In genomic region chr2:219293736-219294201, GRCh38 we compare ENCODE assay signal across 13 cellular contexts. TPM values are rescaled to one million over a fixed set of nuclear protein-coding genes. Genes with fewer than 3 reads are reported as not detected.
DNase-seq lines count a peak whose midpoint lies in the region; ATAC-seq, FAIRE-seq and TF ChIP-seq lines count a peak whose summit lies in the region.
"Had no signal": no experiment of that assay in that cellular context is flagged by ENCODE, and none has a peak within 500 bp of the region (broad histone marks: within the 10 kb centered on the region; RNA-seq: fewer than 3 reads in every experiment).

No MANE protein-coding gene starts in this region.

- H3K27ac ChIP-seq in OCI-LY3 (ENCODE audit: low read length) (no peak overlapping the region), H1 (ENCODE audit: low read depth, low read length) (no peak overlapping the region), psoas muscle (peak overlapping the region; percentile 84)

- peaks cover 6% of the 10 kb centered on the region for H3K4me1 ChIP-seq in OCI-LY3 (ENCODE audit: low read length)
- peaks cover 0 to 5% (median under 1%) of the 10 kb centered on the region in 4 experiments; a peak in 3 of 7 replicates for H3K4me1 ChIP-seq in H1 (replicated peaks in 1 of 4; ENCODE audit: control insufficient read depth in 3 of 4, insufficient read depth in 4 of 4, low read length in 3 of 4)
- H3K4me1 ChIP-seq in psoas muscle: peaks cover 4% of the 10 kb centered on the region

- H4K8ac ChIP-seq in H1 (ENCODE audit: extremely low read depth, insufficient read depth, low read length): peak overlapping the region; percentile 16

- intact Hi-C loops in Calu3 (cut with micrococcal nuclease; ENCODE audit: unreplicated experiment): no loop called here
- intact Hi-C loops in psoas muscle (cut with DNase I): loop anchor here (1.0 to 10.0 kb wide), 2 partner anchors 15 to 49 kb away; partner anchors contain the start of genes GLB1L (in 1 of the 2) and STK16 (in 1 of the 2)

- peak overlapping the region; percentile 53 for H3K4me3 Mint-ChIP-seq in Calu3 (ENCODE audit: low read depth, unreplicated experiment)

- no peak overlapping the region for H2BK120ac ChIP-seq in H1 (replicated peaks; ENCODE audit: low read depth, low read length)

- H3K9me3 Mint-ChIP-seq in Calu3 (ENCODE audit: low read depth, unreplicated experiment): no peaks in the 10 kb centered on the region

- BruUV-seq in Calu3 (replicated peaks; lab: Mats Ljungman, UMichigan): no TSS peak

- TF ChIP-seq CTCF in Calu3 (IDR thresholded peaks at IDR 0.05; ENCODE audit: unreplicated experiment): no peak
- no peak for TF ChIP-seq CTCF in OCI-LY3 (IDR thresholded peaks at IDR 0.05; ENCODE audit: low read depth, low read length)
- no peak for TF ChIP-seq CTCF in H1 (IDR thresholded peaks at IDR 0.05; ENCODE audit: control extremely low read depth in 1 of 3, insufficient read depth in 1 of 3, low read depth in 1 of 3, low read length in 3 of 3)
- no peak for TF ChIP-seq CTCF in psoas muscle (IDR thresholded peaks at IDR 0.05)

- no peaks in the 10 kb centered on the region for H4K20me1 ChIP-seq in OCI-LY3 (ENCODE audit: insufficient read depth, low read length)
- no peaks in the 10 kb centered on the region for H4K20me1 ChIP-seq in H1 (replicated peaks in 1 of 2; ENCODE audit: control insufficient read depth in 1 of 2, insufficient read depth in 2 of 2, low read length in 2 of 2)

- H4K91ac ChIP-seq in H1 (replicated peaks; ENCODE audit: insufficient read length, low read length): peak overlapping the region; percentile 71

- peak overlapping the region; percentile 92 for H3K4ac ChIP-seq in H1 (replicated peaks; ENCODE audit: insufficient read length, low read depth, low read length)

- H3K36me3 Mint-ChIP-seq in Calu3 (ENCODE audit: insufficient read depth, unreplicated experiment): peaks cover 8% of the 10 kb centered on the region

- H3K4me1 Mint-ChIP-seq in Calu3 (ENCODE audit: low read depth, unreplicated experiment): peaks cover 7% of the 10 kb centered on the region

- H3K27me3 Mint-ChIP-seq in Calu3 (ENCODE audit: unreplicated experiment): peaks cover 10% of the 10 kb centered on the region

- H3K56ac ChIP-seq in H1 (replicated peaks; ENCODE audit: insufficient read length, low read depth, low read length): no peak overlapping the region

- H3K9ac ChIP-seq in OCI-LY3 (ENCODE audit: low read length) (no peak overlapping the region), H1 (replicated peaks in 1 of 4; ENCODE audit: extremely low read depth in 1 of 4, low read depth in 3 of 4, low read length in 3 of 4) (no peak overlapping the region)

- H3K27ac Mint-ChIP-seq in Calu3 (ENCODE audit: unreplicated experiment): no peak overlapping the region

- no peak overlapping the region for H2BK5ac ChIP-seq in H1 (ENCODE audit: low read depth, low read length)

- H3K14ac ChIP-seq in H1 (ENCODE audit: insufficient read length): no peak overlapping the region

- H3K23me2 ChIP-seq in H1 (ENCODE audit: low read depth, low read length): peaks cover 4% of the 10 kb centered on the region; the same call in 1 of the 2 replicates

- POLR2A ChIA-PET in H1 (lab: Charles Lee; ENCODE audit: partially characterized antibody): interaction anchor here (0.6 to 4.3 kb wide), 6 partner anchors 10 to 86 kb away, joined by 3 to 33 read pairs (median 4); partner anchors contain the start of genes DNAJB2, GLB1L and STK16

- ATAC-seq in psoas muscle: no peak
- ATAC-seq in GM18519 (IDR thresholded peaks at IDR 0.05; ENCODE audit: low FRiP score, unreplicated experiment): no peak

- H2BK12ac ChIP-seq in H1 (ENCODE audit: low read depth, low read length): peak overlapping the region; percentile 60; the same call in 1 of the 2 replicates

- 84% methylated on average over 5 of the region's 5 CpGs; no CpG with 5 or more reads in 1 of the 2 experiments for whole genome bisulfite sequencing in H1 (ENCODE audit: extremely low coverage in 1 of 2, insufficient coverage in 1 of 2, insufficient read length in 1 of 2, insufficient replicate concordance in 2 of 2, low coverage in 1 of 2, low lambda C conversion rate in 2 of 2, missing lambda C conversion rate in 1 of 2), 2 experiments
- WGBS in psoas muscle, 3 donors: 67 to 81% (median 70%) methylated on average over 5 of the region's 5 CpGs

- TF ChIP-seq RAD21 in H1 (IDR thresholded peaks at IDR 0.05 in 1 of 2, conservative IDR thresholded peaks at IDR 0.05 in 1 of 2; ENCODE audit: low read depth in 2 of 2, low read length in 2 of 2): no peak

- H2AFZ ChIP-seq in OCI-LY3 (ENCODE audit: low read depth, low read length) (no peak overlapping the region), H1 (ENCODE audit: low read length) (no peak overlapping the region)

- no peak overlapping the region for H2BK20ac ChIP-seq in H1 (ENCODE audit: low read length)

- CTCF ChIA-PET in Calu3 (lab: Charles Lee): interaction anchor here (0.6 to 1.5 kb wide), 2 partner anchors 123 to 247 kb away, joined by 3 to 8 read pairs; no protein-coding TSS in a partner anchor
- CTCF ChIA-PET in H1 (lab: Charles Lee; ENCODE audit: partially characterized antibody): interaction anchor here (0.6 to 11.7 kb wide), 18 partner anchors 10 to 183 kb away, joined by 3 to 220 read pairs (median 4); partner anchors contain the start of genes ANKZF1, ATG9A, CNPPD1 and DNAJB2

- H3K36me3 ChIP-seq in OCI-LY3 (replicated peaks; ENCODE audit: low read depth, low read length): no peaks in the 10 kb centered on the region
- H3K36me3 ChIP-seq in H1 (ENCODE audit: control insufficient read depth in 2 of 4, insufficient read depth in 4 of 4, low read length in 3 of 4): no peaks in the 10 kb centered on the region
- no peaks in the 10 kb centered on the region for H3K36me3 ChIP-seq in psoas muscle (ENCODE audit: insufficient read depth in 1 of 2, low read depth in 1 of 2)
- H3K36me3 ChIP-seq: heart left ventricle had no signal

- H3K27me3 ChIP-seq in OCI-LY3 (ENCODE audit: low read depth, low read length): 0 out of 2 replicates have a peak, but pooled peaks cover 4% of the 10 kb centered on the region
- H3K27me3 ChIP-seq in H1 (replicated peaks in 1 of 4; ENCODE audit: control insufficient read depth in 3 of 4, extremely low read depth in 1 of 4, insufficient read depth in 3 of 4, low read length in 3 of 4): peaks cover 0 to 23% (median 13%) of the 10 kb centered on the region in 4 experiments; a peak in 6 of 7 replicates
- H3K27me3 ChIP-seq in psoas muscle (ENCODE audit: insufficient read depth in 3 of 3, low read length in 2 of 3): no peaks in the 10 kb centered on the region
- H3K27me3 ChIP-seq: heart left ventricle had no signal

- H4K5ac ChIP-seq in H1 (ENCODE audit: insufficient read length, low read depth, low read length): no peak overlapping the region

- H3K79me2 ChIP-seq in OCI-LY3 (ENCODE audit: low read length): no peaks in the 10 kb centered on the region
- H3K79me2 ChIP-seq in H1 (ENCODE audit: control insufficient read depth in 1 of 2, insufficient read depth in 2 of 2, low read length in 2 of 2): no peaks in the 10 kb centered on the region

- TF ChIP-seq POLR2A in H1 (IDR thresholded peaks at IDR 0.05; ENCODE audit: control extremely low read depth in 1 of 2, low read depth in 2 of 2, low read length in 2 of 2): no peak

- 0 out of 2 replicates have a peak overlapping the region, but pooled peaks have one; percentile 25 for H2AK5ac ChIP-seq in H1 (ENCODE audit: low read depth, low read length)

- DNase-seq in Calu3 (no peak), H1 (ENCODE audit: low read depth in 1 of 2, low spot score in 2 of 2) (no peak), psoas muscle (peak in 1 of 2 donors; percentile 42), COR-L47 (lab: John Stamatoyannopoulos, UW) (no peak), T-helper 9 cell (no peak), DMS53 (lab: John Stamatoyannopoulos, UW) (no peak)
- DNase-seq: EL, T1000 had no signal

- no peak for TF ChIP-seq EP300 in H1 (IDR thresholded peaks at IDR 0.05; ENCODE audit: borderline replicate concordance in 1 of 2, low read depth in 2 of 2, low read length in 2 of 2)

- no peaks in the 10 kb centered on the region for H3K9me3 ChIP-seq in OCI-LY3 (ENCODE audit: insufficient read depth, low read length)
- 0 out of 4 replicates have a peak, but pooled peaks cover 0 to 5% of the 10 kb centered on the region in 2 experiments for H3K9me3 ChIP-seq in H1 (ENCODE audit: insufficient read depth in 2 of 2, low read depth in 1 of 2, low read length in 1 of 2)
- no peaks in the 10 kb centered on the region for H3K9me3 ChIP-seq in psoas muscle
- H3K9me3 ChIP-seq: heart left ventricle had no signal

- H3K23ac ChIP-seq in H1 (ENCODE audit: insufficient read length): no peak overlapping the region

- H3K4me3 ChIP-seq in OCI-LY3 (ENCODE audit: low read length): peak overlapping the region; percentile 88; the same call in 1 of the 2 replicates
- peak overlapping the region in 3 of 4 experiments; percentile 60 to 74 (median 74); a peak in 4 of 8 replicates for H3K4me3 ChIP-seq in H1 (ENCODE audit: extremely low read depth in 1 of 4, insufficient read depth in 2 of 4, low read depth in 3 of 4, low read length in 4 of 4)
- H3K4me3 ChIP-seq in psoas muscle: no peak overlapping the region

- 0 out of 2 replicates have a peak overlapping the region, but pooled peaks have one; percentile 29 for H2BK15ac ChIP-seq in H1 (ENCODE audit: low read length)

- H3K4me2 ChIP-seq in OCI-LY3 (ENCODE audit: low read length): no peak overlapping the region
- H3K4me2 ChIP-seq in H1 (ENCODE audit: insufficient read depth in 1 of 2, low read depth in 2 of 2, low read length in 2 of 2): peak overlapping the region; percentile 69 to 76

- no peak overlapping the region for H3K18ac ChIP-seq in H1 (ENCODE audit: extremely low read depth, low read length)

- FAIRE-seq in H1 (lab: Jason Lieb, UNC): no peak
- FAIRE-seq: bronchial epithelial cell had no signal

- no peaks in the 10 kb centered on the region; the same call in 1 of the 2 replicates for H3K79me1 ChIP-seq in H1 (ENCODE audit: low read depth, low read length)

RNA-seq across cellular contexts. Expression of gene DNAJB2, which starts 14.6 kb away (rescaled TPM):
- total RNA-seq in Calu3 (2022): 55.1 and 68.2 TPM in 2 replicates
- 26.3 and 33.5 TPM in 2 replicates for total RNA-seq in H1 (2021; fragmentation: NEBNext Ultra II Directional; extraction: Animal tissue kit (Norgen Biotek cat#: 25700))
- 21.0 and 28.6 TPM in 2 replicates for polyA plus RNA-seq in H1 (2011; rRNA removed)
- 22.5 TPM for polyA plus RNA-seq in H1 (2011; cell fraction: cytosol; rRNA removed)
- polyA plus RNA-seq in H1 (2011; cell fraction: nucleus; rRNA removed): 52.6 TPM
- polyA plus RNA-seq in H1 (2012, experiment 1 of 2): 21.6 to 24.7 TPM (median 23.8 TPM) in 4 replicates
- 15.1 TPM for polyA plus RNA-seq in H1 (2012, experiment 2 of 2)
- polyA plus RNA-seq in H1 (2013, experiment 1 of 2): 21.5 TPM
- polyA plus RNA-seq in H1 (2013, experiment 2 of 2): 20.5 TPM
- polyA minus RNA-seq in H1 (2011; rRNA and poly(A)+ RNA removed): 15.1 and 15.9 TPM in 2 replicates
- polyA minus RNA-seq in H1 (2011; cell fraction: cytosol; rRNA and poly(A)+ RNA removed): 10.3 TPM
- polyA minus RNA-seq in H1 (2011; cell fraction: nucleus; rRNA and poly(A)+ RNA removed): 16.1 TPM
- 100 to 1,000 TPM in 3 of 4 donors, 10 to 100 TPM in 1; 93.1 to 173 (median 117) TPM for total RNA-seq in psoas muscle
- polyA plus RNA-seq in psoas muscle: 100 to 1,000 TPM in 2 of 3 donors, 10 to 100 TPM in 1; 99.6 to 204 (median 100) TPM

RNA-seq across cellular contexts. Expression of gene PTPRN, which starts 15.4 kb away (rescaled TPM):
- not detected in 2 replicates for total RNA-seq in Calu3 (2022)
- total RNA-seq in H1 (2021; fragmentation: NEBNext Ultra II Directional; extraction: Animal tissue kit (Norgen Biotek cat#: 25700)): 5.2 and 5.4 TPM in 2 replicates
- polyA plus RNA-seq in H1 (2011; rRNA removed): 8.2 and 17.4 TPM in 2 replicates
- 8.2 TPM for polyA plus RNA-seq in H1 (2011; cell fraction: cytosol; rRNA removed)
- polyA plus RNA-seq in H1 (2011; cell fraction: nucleus; rRNA removed): 17.7 TPM
- polyA plus RNA-seq in H1 (2012, experiment 1 of 2): 5.5 to 8.5 TPM (median 7.6 TPM) in 4 replicates
- polyA plus RNA-seq in H1 (2012, experiment 2 of 2): 5.3 TPM
- 14.0 TPM for polyA plus RNA-seq in H1 (2013, experiment 1 of 2)
- polyA plus RNA-seq in H1 (2013, experiment 2 of 2): 13.1 TPM
- 6.9 and 11.9 TPM in 2 replicates for polyA minus RNA-seq in H1 (2011; rRNA and poly(A)+ RNA removed)
- 7.1 TPM for polyA minus RNA-seq in H1 (2011; cell fraction: cytosol; rRNA and poly(A)+ RNA removed)
- 6.9 TPM for polyA minus RNA-seq in H1 (2011; cell fraction: nucleus; rRNA and poly(A)+ RNA removed)
- total RNA-seq in psoas muscle: 1 to 10 TPM in 1 of 4 donors, under 1 TPM in 1, not detected in 2; 0.91 to 1.1 TPM
- polyA plus RNA-seq in psoas muscle: under 1 TPM; 0.03 to 0.17 (median 0.04) TPM

RNA-seq across cellular contexts. Expression of gene RESP18, which starts 38.8 kb away (rescaled TPM):
- not detected in 2 replicates for total RNA-seq in Calu3 (2022)
- total RNA-seq in H1 (2021; fragmentation: NEBNext Ultra II Directional; extraction: Animal tissue kit (Norgen Biotek cat#: 25700)): not detected in 2 replicates
- polyA plus RNA-seq in H1 (2011; rRNA removed): 0.11 TPM in 1 of 2 replicates, not detected in the other
- polyA plus RNA-seq in H1 (2011; cell fraction: cytosol; rRNA removed): 0.10 TPM
- not detected for polyA plus RNA-seq in H1 (2011; cell fraction: nucleus; rRNA removed)
- polyA plus RNA-seq in H1 (2012, experiment 1 of 2): not detected in 4 replicates
- not detected for polyA plus RNA-seq in H1 (2012, experiment 2 of 2)
- polyA plus RNA-seq in H1 (2013, experiment 1 of 2): not detected
- not detected for polyA plus RNA-seq in H1 (2013, experiment 2 of 2)
- 0.35 TPM in 1 of 2 replicates, not detected in the other for polyA minus RNA-seq in H1 (2011; rRNA and poly(A)+ RNA removed)
- not detected for polyA minus RNA-seq in H1 (2011; cell fraction: cytosol; rRNA and poly(A)+ RNA removed)
- not detected for polyA minus RNA-seq in H1 (2011; cell fraction: nucleus; rRNA and poly(A)+ RNA removed)
- total RNA-seq in psoas muscle: not detected
- polyA plus RNA-seq in psoas muscle: not detected
- total RNA-seq: bronchial epithelial cell, heart left ventricle, omental fat pad had no signal
- polyA plus RNA-seq: heart left ventricle had no signal

RNA-seq across cellular contexts. Expression of gene TUBA4A, which starts 40.1 kb away (rescaled TPM):
- total RNA-seq in Calu3 (2022): 68.8 and 97.9 TPM in 2 replicates
- total RNA-seq in H1 (2021; fragmentation: NEBNext Ultra II Directional; extraction: Animal tissue kit (Norgen Biotek cat#: 25700)): 59.5 and 67.3 TPM in 2 replicates
- polyA plus RNA-seq in H1 (2011; rRNA removed): 172 and 174 TPM in 2 replicates
- 93.1 TPM for polyA plus RNA-seq in H1 (2011; cell fraction: cytosol; rRNA removed)
- 114 TPM for polyA plus RNA-seq in H1 (2011; cell fraction: nucleus; rRNA removed)
- 59.2 to 76.9 TPM (median 63.8 TPM) in 4 replicates for polyA plus RNA-seq in H1 (2012, experiment 1 of 2)
- polyA plus RNA-seq in H1 (2012, experiment 2 of 2): 64.6 TPM
- polyA plus RNA-seq in H1 (2013, experiment 1 of 2): 87.7 TPM
- 77.5 TPM for polyA plus RNA-seq in H1 (2013, experiment 2 of 2)
- polyA minus RNA-seq in H1 (2011; rRNA and poly(A)+ RNA removed): 31.2 and 39.5 TPM in 2 replicates
- polyA minus RNA-seq in H1 (2011; cell fraction: cytosol; rRNA and poly(A)+ RNA removed): 15.0 TPM
- polyA minus RNA-seq in H1 (2011; cell fraction: nucleus; rRNA and poly(A)+ RNA removed): 20.9 TPM
- total RNA-seq in psoas muscle: 100 to 1,000 TPM; 522 to 707 (median 613) TPM
- 100 to 1,000 TPM; 291 to 618 (median 508) TPM for polyA plus RNA-seq in psoas muscle

RNA-seq across cellular contexts. Expression of gene TUBA4B, which starts 40.7 kb away (rescaled TPM):
- total RNA-seq in Calu3 (2022) (not detected in 2 replicates), psoas muscle (not detected)
- total RNA-seq in H1 (2021; fragmentation: NEBNext Ultra II Directional; extraction: Animal tissue kit (Norgen Biotek cat#: 25700)): 0.24 TPM in 1 of 2 replicates, not detected in the other
- polyA plus RNA-seq in H1 (2011; rRNA removed) (0.08 and 0.25 TPM in 2 replicates), psoas muscle (under 1 TPM in 1 of 3 donors, not detected in 2; 0.06 TPM)
- polyA plus RNA-seq in H1 (2011; cell fraction: cytosol; rRNA removed): 0.10 TPM
- polyA plus RNA-seq in H1 (2011; cell fraction: nucleus; rRNA removed): 0.23 TPM
- not detected in 4 replicates for polyA plus RNA-seq in H1 (2012, experiment 1 of 2)
- polyA plus RNA-seq in H1 (2012, experiment 2 of 2): not detected
- 0.08 TPM for polyA plus RNA-seq in H1 (2013, experiment 1 of 2)
- 0.07 TPM for polyA plus RNA-seq in H1 (2013, experiment 2 of 2)
- 0.13 TPM in 1 of 2 replicates, not detected in the other for polyA minus RNA-seq in H1 (2011; rRNA and poly(A)+ RNA removed)
- not detected for polyA minus RNA-seq in H1 (2011; cell fraction: cytosol; rRNA and poly(A)+ RNA removed)
- not detected for polyA minus RNA-seq in H1 (2011; cell fraction: nucleus; rRNA and poly(A)+ RNA removed)
- total RNA-seq: bronchial epithelial cell, heart left ventricle, omental fat pad had no signal
- polyA plus RNA-seq: heart left ventricle had no signal
